In the genomic region with DNA sequence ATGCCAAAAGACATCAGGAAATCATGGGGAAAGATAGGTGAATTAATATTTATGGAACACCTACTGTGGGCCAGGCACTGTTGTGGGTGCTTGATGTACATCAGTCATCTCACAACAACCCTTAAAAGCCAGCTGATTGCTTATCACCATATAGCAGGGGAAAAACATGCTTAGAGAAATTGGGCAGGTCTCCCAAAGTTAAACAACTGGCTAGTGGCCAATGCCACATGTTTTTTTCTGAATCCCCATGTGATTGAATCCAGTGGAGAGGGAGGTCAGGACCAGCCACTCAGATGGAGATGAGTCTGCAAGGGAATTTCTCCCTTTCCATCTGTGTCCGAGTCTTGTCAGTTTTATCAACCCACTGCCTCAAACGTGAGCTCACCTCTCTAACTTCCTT, we compare ENCODE assay signal across 18 cellular contexts. TPM values are rescaled to one million over a fixed set of nuclear protein-coding genes. Genes with fewer than 3 reads are reported as not detected.
DNase-seq lines count a peak whose midpoint lies in the region; ATAC-seq and TF ChIP-seq lines count a peak whose summit lies in the region.
"Had no signal": no experiment of that assay in that cellular context is flagged by ENCODE, and none has a peak within 500 bp of the region (broad histone marks: within the 10 kb centered on the region; RNA-seq: fewer than 3 reads in every experiment).

No MANE protein-coding gene starts in this region.

- H3K27ac ChIP-seq in BLaER1 (no peak overlapping the region), GM23338 (ENCODE audit: low read depth) (no peak overlapping the region), dorsolateral prefrontal cortex (peak overlapping the region in 36 of 59 donors; percentile 1 to 81 (median 57)), sigmoid colon (no peak overlapping the region)
- no peak overlapping the region for H3K27ac ChIP-seq in CD4-positive, alpha-beta memory T cell (ENCODE audit: low read depth, low read length)
- H3K27ac ChIP-seq: SJSA1 had no signal

- intact Hi-C loops in dorsolateral prefrontal cortex (cut with DNase I) (loop anchor here (2.0 to 5.0 kb wide), 2 partner anchors 76 to 122 kb away; a partner anchor contains a TSS), sigmoid colon (cut with DNase I) (loop anchor here (5.0 kb wide), 1 partner anchor 451 kb away; no protein-coding TSS in a partner anchor)
- intact Hi-C loops in CD4-positive, alpha-beta memory T cell (cut with micrococcal nuclease), result loop anchor here (10.0 kb wide), 1 partner anchor 124 kb away; no protein-coding TSS in a partner anchor

- DNase-seq in GM23338 (ENCODE audit: low spot score) (no peak), NCI-H1694 (lab: John Stamatoyannopoulos, UW) (peak; percentile 36), dorsolateral prefrontal cortex (no peak), sigmoid colon (no peak), NCI-H2029 treated with DMSO at 0.1 percent for 48 hours (lab: John Stamatoyannopoulos, UW) (no peak)
- no peak for DNase-seq in CD4-positive, alpha-beta memory T cell
- DNase-seq: C1 segment of cervical spinal cord, GF-D8, NCI-H1105, NCI-H2107, NCI-H226, NCI-H526, SW 1271, T-helper 2 cell had no signal

- H3K27ac Mint-ChIP-seq in GM23338, result no peak overlapping the region
- peak overlapping the region in 1 of 7 donors; percentile 88 for H3K27ac Mint-ChIP-seq in CD4-positive, alpha-beta memory T cell

- H3K36me3 ChIP-seq in BLaER1, result peaks cover 11% of the 10 kb centered on the region; the same call in 1 of the 2 replicates
- H3K36me3 ChIP-seq in GM23338 (ENCODE audit: insufficient read depth), result no peaks in the 10 kb centered on the region
- H3K36me3 ChIP-seq in sigmoid colon, result no peaks in the 10 kb centered on the region
- no peaks in the 10 kb centered on the region for H3K36me3 ChIP-seq in CD4-positive, alpha-beta memory T cell (ENCODE audit: insufficient read depth, low read length)
- H3K36me3 ChIP-seq: SJSA1 had no signal

- peaks cover 14% of the 10 kb centered on the region for H3K4me1 ChIP-seq in BLaER1
- peaks cover 42% of the 10 kb centered on the region for H3K4me1 ChIP-seq in GM23338 (ENCODE audit: insufficient read depth)
- H3K4me1 ChIP-seq in sigmoid colon, result no peaks in the 10 kb centered on the region
- H3K4me1 ChIP-seq in CD4-positive, alpha-beta memory T cell (ENCODE audit: insufficient read depth, low read length), result no peaks in the 10 kb centered on the region
- H3K4me1 ChIP-seq: SJSA1 had no signal

- CTCF ChIA-PET in CD4-positive, alpha-beta memory T cell (lab: Charles Lee; ENCODE audit: partially characterized antibody), result interaction anchor here (1.0 to 4.3 kb wide), 6 partner anchors 12 to 450 kb away, joined by 4 to 20 read pairs (median 4); no protein-coding TSS in a partner anchor

- no peak overlapping the region for H3K4me3 ChIP-seq in BLaER1
- H3K4me3 ChIP-seq in GM23338, result no peak overlapping the region
- H3K4me3 ChIP-seq in dorsolateral prefrontal cortex, result no peak overlapping the region
- no peak overlapping the region for H3K4me3 ChIP-seq in sigmoid colon
- H3K4me3 ChIP-seq in CD4-positive, alpha-beta memory T cell (ENCODE audit: low read length in 2 of 2), result no peak overlapping the region
- H3K4me3 ChIP-seq: SJSA1 had no signal

- no peaks in the 10 kb centered on the region for H4K20me1 ChIP-seq in BLaER1
- no peaks in the 10 kb centered on the region for H4K20me1 ChIP-seq in GM23338 (replicated peaks; ENCODE audit: insufficient read depth)

- peak overlapping the region; percentile 24; the same call in 1 of the 2 replicates for H3K4me2 ChIP-seq in BLaER1
- H3K4me2 ChIP-seq in GM23338, result no peak overlapping the region; the same call in 1 of the 2 replicates

- peaks cover 6% of the 10 kb centered on the region; the same call in 1 of the 3 replicates for H3K9me3 Mint-ChIP-seq in GM23338
- H3K9me3 Mint-ChIP-seq in CD4-positive, alpha-beta memory T cell, result peaks cover 0 to 3% (median 0%) of the 10 kb centered on the region in 8 donors

- H3K27me3 Mint-ChIP-seq in GM23338 (ENCODE audit: insufficient read depth, low read depth, poor library complexity), result peaks cover 3% of the 10 kb centered on the region
- peaks cover 7 to 16% of the 10 kb centered on the region in 2 donors for H3K27me3 Mint-ChIP-seq in CD4-positive, alpha-beta memory T cell

- 0 out of 2 replicates have a peak, but pooled peaks cover 3% of the 10 kb centered on the region for H3K9me2 ChIP-seq in GM23338 (ENCODE audit: insufficient read depth)

- H3K79me2 ChIP-seq in GM23338 (replicated peaks; ENCODE audit: insufficient read depth), result no peaks in the 10 kb centered on the region

- ATAC-seq in GM23338 (no peak), GM21390 (IDR thresholded peaks at IDR 0.05; ENCODE audit: unreplicated experiment) (no peak)
- ATAC-seq: Panc1 had no signal

- POLR2A ChIA-PET in CD4-positive, alpha-beta memory T cell (lab: Charles Lee; ENCODE audit: partially characterized antibody), result no interaction called here

- peaks cover 32% of the 10 kb centered on the region for H3K4me1 Mint-ChIP-seq in GM23338
- H3K4me1 Mint-ChIP-seq in CD4-positive, alpha-beta memory T cell, result no peaks in the 10 kb centered on the region

- H3F3A ChIP-seq in GM23338 (replicated peaks; ENCODE audit: low read depth), result peaks cover 7% of the 10 kb centered on the region; the same call in 1 of the 2 replicates

- no peak for TF ChIP-seq EP300 in sigmoid colon (IDR thresholded peaks at IDR 0.05)

- H3K9ac ChIP-seq in BLaER1, result no peak overlapping the region

- TF ChIP-seq CTCF in GM23338 (conservative IDR thresholded peaks at IDR 0.05; ENCODE audit: low read depth in 2 of 2) (no peak), dorsolateral prefrontal cortex (IDR thresholded peaks at IDR 0.05 in 54 of 56, conservative IDR thresholded peaks at IDR 0.05 in 2 of 56; ENCODE audit: low read depth in 1 of 56, partially characterized antibody in 56 of 56) (no peak), sigmoid colon (IDR thresholded peaks at IDR 0.05) (no peak)

- H3K4me3 Mint-ChIP-seq in GM23338, result no peak overlapping the region
- H3K4me3 Mint-ChIP-seq in CD4-positive, alpha-beta memory T cell, result no peak overlapping the region

- H3K9me3 ChIP-seq in BLaER1, result peaks cover 15% of the 10 kb centered on the region
- H3K9me3 ChIP-seq in sigmoid colon, result no peaks in the 10 kb centered on the region
- no peaks in the 10 kb centered on the region for H3K9me3 ChIP-seq in CD4-positive, alpha-beta memory T cell (ENCODE audit: control insufficient read depth in 1 of 2, low read length in 2 of 2)
- H3K9me3 ChIP-seq: SJSA1 had no signal

- WGBS in sigmoid colon, 2 donors, result 61 to 80% methylated on average over 2 of the region's 2 CpGs

- H3K36me3 Mint-ChIP-seq in GM23338 (ENCODE audit: low read depth), result peaks cover 5% of the 10 kb centered on the region; the same call in 1 of the 3 replicates
- H3K36me3 Mint-ChIP-seq in CD4-positive, alpha-beta memory T cell, result peaks cover 0 to 5% of the 10 kb centered on the region in 2 donors

- H3K27me3 ChIP-seq in BLaER1 (no peaks in the 10 kb centered on the region), GM23338 (ENCODE audit: insufficient read depth) (no peaks in the 10 kb centered on the region), dorsolateral prefrontal cortex (peaks cover 0 to 3% (median 0%) of the 10 kb centered on the region in 45 donors), sigmoid colon (peaks cover 0 to 6% (median 0%) of the 10 kb centered on the region in 3 donors)
- H3K27me3 ChIP-seq in CD4-positive, alpha-beta memory T cell (ENCODE audit: insufficient read depth, low read length), result no peaks in the 10 kb centered on the region
- H3K27me3 ChIP-seq: SJSA1 had no signal

- TF ChIP-seq POLR2A in sigmoid colon (IDR thresholded peaks at IDR 0.05), result no peak

- H2AFZ ChIP-seq in GM23338, result peak overlapping the region; percentile 12; the same call in 1 of the 2 replicates

TF ChIP-seq in GM23338, 12 proteins besides CTCF, POLR2A, EP300 and RAD21 (continues in another document):
- TF ChIP-seq, protein P1, sequence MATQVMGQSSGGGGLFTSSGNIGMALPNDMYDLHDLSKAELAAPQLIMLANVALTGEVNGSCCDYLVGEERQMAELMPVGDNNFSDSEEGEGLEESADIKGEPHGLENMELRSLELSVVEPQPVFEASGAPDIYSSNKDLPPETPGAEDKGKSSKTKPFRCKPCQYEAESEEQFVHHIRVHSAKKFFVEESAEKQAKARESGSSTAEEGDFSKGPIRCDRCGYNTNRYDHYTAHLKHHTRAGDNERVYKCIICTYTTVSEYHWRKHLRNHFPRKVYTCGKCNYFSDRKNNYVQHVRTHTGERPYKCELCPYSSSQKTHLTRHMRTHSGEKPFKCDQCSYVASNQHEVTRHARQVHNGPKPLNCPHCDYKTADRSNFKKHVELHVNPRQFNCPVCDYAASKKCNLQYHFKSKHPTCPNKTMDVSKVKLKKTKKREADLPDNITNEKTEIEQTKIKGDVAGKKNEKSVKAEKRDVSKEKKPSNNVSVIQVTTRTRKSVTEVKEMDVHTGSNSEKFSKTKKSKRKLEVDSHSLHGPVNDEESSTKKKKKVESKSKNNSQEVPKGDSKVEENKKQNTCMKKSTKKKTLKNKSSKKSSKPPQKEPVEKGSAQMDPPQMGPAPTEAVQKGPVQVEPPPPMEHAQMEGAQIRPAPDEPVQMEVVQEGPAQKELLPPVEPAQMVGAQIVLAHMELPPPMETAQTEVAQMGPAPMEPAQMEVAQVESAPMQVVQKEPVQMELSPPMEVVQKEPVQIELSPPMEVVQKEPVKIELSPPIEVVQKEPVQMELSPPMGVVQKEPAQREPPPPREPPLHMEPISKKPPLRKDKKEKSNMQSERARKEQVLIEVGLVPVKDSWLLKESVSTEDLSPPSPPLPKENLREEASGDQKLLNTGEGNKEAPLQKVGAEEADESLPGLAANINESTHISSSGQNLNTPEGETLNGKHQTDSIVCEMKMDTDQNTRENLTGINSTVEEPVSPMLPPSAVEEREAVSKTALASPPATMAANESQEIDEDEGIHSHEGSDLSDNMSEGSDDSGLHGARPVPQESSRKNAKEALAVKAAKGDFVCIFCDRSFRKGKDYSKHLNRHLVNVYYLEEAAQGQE (IDR thresholded peaks at IDR 0.05; ENCODE audit: unreplicated experiment), result no peak

RNA-seq across cellular contexts. Expression of a gene that starts 33.5 kb away (rescaled TPM):
- total RNA-seq in GM23338 (2014; rRNA removed; shearing (Covaris generic)), result 6.8 and 8.9 TPM in 2 replicates
- polyA plus RNA-seq in GM23338 (2016; fragmentation: Nextera tagmentation; extraction: Ambion mirVana) (2.6 and 3.6 TPM in 2 replicates), sigmoid colon (1 to 10 TPM; 1.2 to 3.7 (median 1.6) TPM)
- total RNA-seq in dorsolateral prefrontal cortex (10 to 100 TPM in 71 of 120 experiments, 1 to 10 TPM in 49; 6.2 to 14.2 (median 10.6) TPM), sigmoid colon (1 to 10 TPM; 5.7 to 8.6 (median 6.9) TPM)
- total RNA-seq in CD4-positive, alpha-beta memory T cell, result 10 to 100 TPM; 13.4 to 13.6 TPM
- polyA plus RNA-seq in CD4-positive, alpha-beta memory T cell, result 1 to 10 TPM; 3.7 to 5.4 TPM

RNA-seq across cellular contexts. Expression of a gene that starts 55.3 kb away (rescaled TPM):
- total RNA-seq in GM23338 (2014; rRNA removed; shearing (Covaris generic)), result 9.3 and 11.7 TPM in 2 replicates
- polyA plus RNA-seq in GM23338 (2016; fragmentation: Nextera tagmentation; extraction: Ambion mirVana) (4.5 and 4.6 TPM in 2 replicates), sigmoid colon (10 to 100 TPM; 29.0 to 58.5 (median 51.1) TPM)
- total RNA-seq in dorsolateral prefrontal cortex (1 to 10 TPM in 76 of 120 experiments, under 1 TPM in 44; 0.16 to 5.4 (median 1.3) TPM), sigmoid colon (1 to 10 TPM in 1 of 4 donors, under 1 TPM in 3; 0.28 to 1.1 (median 0.37) TPM)
- total RNA-seq in CD4-positive, alpha-beta memory T cell, result under 1 TPM; 0.15 to 0.50 TPM
- polyA plus RNA-seq in CD4-positive, alpha-beta memory T cell, result under 1 TPM in 1 of 2 donors, not detected in 1; 0.42 TPM
- total RNA-seq: SJSA1 had no signal

Comparison
In these comparisons a context has a peak if more than half of its experiments do, and no peak if none do; other contexts are left out.
1. H3K27ac ChIP-seq: peak in dorsolateral prefrontal cortex (36 of 59); none in BLaER1 (single experiment), GM23338 (single experiment), sigmoid colon (0 of 4) and CD4-positive, alpha-beta memory T cell (single experiment).